ENCODE assay signal across 8 cellular contexts in genomic region chr1:157045251-157046218, GRCh38. TPM values are rescaled to one million over a fixed set of nuclear protein-coding genes. Genes with fewer than 3 reads are reported as not detected.
DNase-seq lines count a peak whose midpoint lies in the region; ATAC-seq and TF ChIP-seq lines count a peak whose summit lies in the region.

Gene ARHGEF11, minus strand, starts transcription at chr1:157045742. Its CDS starts 1,412 bp downstream, at chr1:157044330.

- peaks cover 9% of the 10 kb centered on the region for H3K27me3 ChIP-seq in skeletal muscle satellite cell (ENCODE audit: control insufficient read depth, insufficient read depth, low read length)

- H3K36me3 ChIP-seq in skeletal muscle satellite cell (ENCODE audit: insufficient read depth, low read length), result no peaks in the 10 kb centered on the region

- no peaks in the 10 kb centered on the region for H3K9me3 ChIP-seq in skeletal muscle satellite cell (replicated peaks; ENCODE audit: low read length)

- no peak for ATAC-seq in HG02938 (IDR thresholded peaks at IDR 0.05; ENCODE audit: unreplicated experiment)

- CTCF ChIA-PET in HEK293T (lab: Yijun Ruan, JAX), result interaction anchor here (0.6 kb wide), 1 partner anchor 14 kb away, joined by 7 read pairs; no protein-coding TSS in a partner anchor

- peaks cover 33% of the 10 kb centered on the region for H3K4me1 ChIP-seq in skeletal muscle satellite cell (ENCODE audit: control insufficient read depth, insufficient read depth, low read length)

- POLR2A ChIA-PET in HEK293T (lab: Yijun Ruan, JAX), result interaction anchor here (0.6 to 1.0 kb wide), 4 partner anchors 11 to 108 kb away, joined by 3 to 4 read pairs (median 3); no protein-coding TSS in a partner anchor

- H3K4me2 ChIP-seq in skeletal muscle satellite cell (ENCODE audit: low read length), result peak within 1 kb of the TSS; percentile 86

- H3K4me3 ChIP-seq in GM08714 (ENCODE audit: low read length) (peak within 1 kb of the TSS; percentile 57), choroid plexus epithelial cell (ENCODE audit: low read depth, low read length) (peak within 1 kb of the TSS; percentile 75), skeletal muscle satellite cell (ENCODE audit: low read length) (peak within 1 kb of the TSS; percentile 96)

- TF ChIP-seq CTCF in choroid plexus epithelial cell (conservative IDR thresholded peaks at IDR 0.05; ENCODE audit: low read depth, low read length), result no peak

- peak within 1 kb of the TSS; percentile 98 for H3K9ac ChIP-seq in skeletal muscle satellite cell (ENCODE audit: low read depth, low read length)

- DNase-seq in HEK293T (ENCODE audit: extremely low spot score) (peak; percentile 92), NCI-H187 (lab: John Stamatoyannopoulos, UW) (peak; percentile 91 to 96), T1000 (lab: John Stamatoyannopoulos, UW) (peak; percentile 73), choroid plexus epithelial cell (ENCODE audit: low read depth) (peak; percentile 88), islet precursor cell (peak; percentile 95)

TF ChIP-seq in HEK293T, 16 proteins besides CTCF, POLR2A, EP300 and RAD21:
- no peak for TF ChIP-seq SUZ12 (IDR thresholded peaks at IDR 0.05)
- TF ChIP-seq ARNT (IDR thresholded peaks at IDR 0.05), result peak; percentile 72
- TF ChIP-seq LEF1 (IDR thresholded peaks at IDR 0.05; ENCODE audit: borderline replicate concordance), result peak; percentile 24; the same call in 1 of the 2 replicates
- TF ChIP-seq PKNOX1 (IDR thresholded peaks at IDR 0.05), result no peak
- no peak for TF ChIP-seq CTBP1 (IDR thresholded peaks at IDR 0.05; ENCODE audit: borderline replicate concordance)

RNA-seq across cellular contexts. Expression of gene ARHGEF11, which starts in this region (rescaled TPM):
- total RNA-seq in skeletal muscle satellite cell (2012; rRNA removed), result 17.0 and 24.8 TPM in 2 replicates
